10 cellular contexts compared by ENCODE assay signal in genomic region chr11:67272327-67273259, GRCh38. TPM values are rescaled to one million over a fixed set of nuclear protein-coding genes. Genes with fewer than 3 reads are reported as not detected.
DNase-seq lines count a peak whose midpoint lies in the region; ATAC-seq and TF ChIP-seq lines count a peak whose summit lies in the region.
"Had no signal": no experiment of that assay in that cellular context is flagged by ENCODE, and none has a peak within 500 bp of the region (broad histone marks: within the 10 kb centered on the region; RNA-seq: fewer than 3 reads in every experiment).

No MANE protein-coding gene starts in this region.

- POLR2A ChIA-PET in activated CD4-positive, alpha-beta T cell treated with anti-CD3 and anti-CD28 coated beads, Interleukin-2, amount 10 ng/mL, durations not matched to agents 7 days and 5 days (lab: Charles Lee), result interaction anchor here (0.7 to 1.2 kb wide), 2 partner anchors 15 to 654 kb away, joined by 5 to 7 read pairs; no protein-coding TSS in a partner anchor

- H3K27ac Mint-ChIP-seq in activated CD4-positive, alpha-beta T cell treated with anti-CD3 and anti-CD28 coated beads, Interleukin-2, amount 10 ng/mL, durations not matched to agents 7 days and 5 days, result peak overlapping the region; percentile 93
- peak overlapping the region; percentile 97 for H3K27ac Mint-ChIP-seq in activated naive CD4-positive, alpha-beta T cell treated with anti-CD3 and anti-CD28 coated beads, Interleukin-2, amount 50 U/mL, for 24 hours
- H3K27ac Mint-ChIP-seq: type B pancreatic cell had no signal

- TF ChIP-seq CTCF in lower lobe of right lung (IDR thresholded peaks at IDR 0.05) (no peak), thyroid gland (IDR thresholded peaks at IDR 0.05) (no peak)

- DNase-seq in activated CD4-positive, alpha-beta T cell treated with anti-CD3 and anti-CD28 coated beads, Interleukin-2, amount 10 ng/mL, durations not matched to agents 7 days and 5 days, result peak; percentile 52
- no peak for DNase-seq in activated CD4-positive, alpha-beta T cell treated with anti-CD3 and anti-CD28 coated beads, Interleukin-2, amount 50 U/mL, for 4 hours
- DNase-seq in lower lobe of right lung (peak; percentile 48), thyroid gland (peak; percentile 59 to 64), D341Med (ENCODE audit: low spot score) (no peak), NCI-H1417 (lab: John Stamatoyannopoulos, UW) (no peak)

- peaks cover 79% of the 10 kb centered on the region for H3K4me1 Mint-ChIP-seq in activated CD4-positive, alpha-beta T cell treated with anti-CD3 and anti-CD28 coated beads, Interleukin-2, amount 10 ng/mL, durations not matched to agents 7 days and 5 days
- H3K4me1 Mint-ChIP-seq in activated naive CD4-positive, alpha-beta T cell treated with anti-CD3 and anti-CD28 coated beads, Interleukin-2, amount 50 U/mL, for 24 hours, result peaks cover 82% of the 10 kb centered on the region

- intact Hi-C loops in lower lobe of right lung (cut with DNase I), result no loop called here
- intact Hi-C loops in thyroid gland (cut with DNase I), result no loop called here

- CTCF ChIA-PET in activated CD4-positive, alpha-beta T cell treated with anti-CD3 and anti-CD28 coated beads, Interleukin-2, amount 10 ng/mL, durations not matched to agents 7 days and 5 days (lab: Charles Lee), result interaction anchor here (0.9 to 5.1 kb wide), 9 partner anchors 10 to 136 kb away, joined by 3 to 36 read pairs (median 8); partner anchors contain the start of gene ANKRD13D

- H3K36me3 ChIP-seq in lower lobe of right lung, result peaks cover 21% of the 10 kb centered on the region
- peaks cover 0 to 4% of the 10 kb centered on the region in 2 donors for H3K36me3 ChIP-seq in thyroid gland

- peaks cover 100% of the 10 kb centered on the region for H3K4me1 ChIP-seq in lower lobe of right lung
- H3K4me1 ChIP-seq in thyroid gland, result peaks cover 48 to 94% of the 10 kb centered on the region in 2 donors

- ATAC-seq in lower lobe of right lung, result no peak
- ATAC-seq in HG03097 (IDR thresholded peaks at IDR 0.05; ENCODE audit: low FRiP score, unreplicated experiment), result no peak

- WGBS in thyroid gland, 2 donors, result 65 to 79% methylated on average over 7 to 13 of the region's 23 CpGs

- H3K27me3 ChIP-seq in lower lobe of right lung (ENCODE audit: low read depth) (no peaks in the 10 kb centered on the region), thyroid gland (no peaks in the 10 kb centered on the region)

- H3K27ac ChIP-seq in lower lobe of right lung (peak overlapping the region; percentile 93), thyroid gland (peak overlapping the region in 2 of 3 donors; percentile 36 to 71)

- peak overlapping the region; percentile 95 for H3K4me3 Mint-ChIP-seq in activated CD4-positive, alpha-beta T cell treated with anti-CD3 and anti-CD28 coated beads, Interleukin-2, amount 10 ng/mL, durations not matched to agents 7 days and 5 days
- H3K4me3 Mint-ChIP-seq in activated naive CD4-positive, alpha-beta T cell treated with anti-CD3 and anti-CD28 coated beads, Interleukin-2, amount 50 U/mL, for 24 hours, result peak overlapping the region; percentile 85
- H3K4me3 Mint-ChIP-seq: type B pancreatic cell had no signal

- H3K9me3 ChIP-seq in lower lobe of right lung (no peaks in the 10 kb centered on the region), thyroid gland (no peaks in the 10 kb centered on the region)

- no peaks in the 10 kb centered on the region for H3K27me3 Mint-ChIP-seq in activated CD4-positive, alpha-beta T cell treated with anti-CD3 and anti-CD28 coated beads, Interleukin-2, amount 10 ng/mL, durations not matched to agents 7 days and 5 days
- H3K27me3 Mint-ChIP-seq in activated naive CD4-positive, alpha-beta T cell treated with anti-CD3 and anti-CD28 coated beads, Interleukin-2, amount 50 U/mL, for 24 hours, result no peaks in the 10 kb centered on the region
- H3K27me3 Mint-ChIP-seq: type B pancreatic cell had no signal

- H3K9me3 Mint-ChIP-seq in activated CD4-positive, alpha-beta T cell treated with anti-CD3 and anti-CD28 coated beads, Interleukin-2, amount 10 ng/mL, durations not matched to agents 7 days and 5 days, result no peaks in the 10 kb centered on the region
- H3K9me3 Mint-ChIP-seq in activated naive CD4-positive, alpha-beta T cell treated with anti-CD3 and anti-CD28 coated beads, Interleukin-2, amount 50 U/mL, for 24 hours, result no peaks in the 10 kb centered on the region
- H3K9me3 Mint-ChIP-seq: neural crest cell, type B pancreatic cell had no signal

- H3K4me3 ChIP-seq in lower lobe of right lung (peak overlapping the region; percentile 90), thyroid gland (replicated peaks in 1 of 3) (no peak overlapping the region)

- H3K36me3 Mint-ChIP-seq in activated CD4-positive, alpha-beta T cell treated with anti-CD3 and anti-CD28 coated beads, Interleukin-2, amount 10 ng/mL, durations not matched to agents 7 days and 5 days (ENCODE audit: low read depth), result peaks cover 79% of the 10 kb centered on the region
- peaks cover 2% of the 10 kb centered on the region for H3K36me3 Mint-ChIP-seq in activated naive CD4-positive, alpha-beta T cell treated with anti-CD3 and anti-CD28 coated beads, Interleukin-2, amount 50 U/mL, for 24 hours
- H3K36me3 Mint-ChIP-seq: type B pancreatic cell had no signal

- TF ChIP-seq POLR2A in thyroid gland (IDR thresholded peaks at IDR 0.05), result no peak

RNA-seq across cellular contexts. Expression of gene GRK2, which starts 6.3 kb away (rescaled TPM):
- 100 to 1,000 TPM; 306 to 324 TPM for total RNA-seq in activated CD4-positive, alpha-beta T cell treated with anti-CD3 and anti-CD28 coated beads, Interleukin-2, amount 10 ng/mL, durations not matched to agents 7 days and 5 days
- total RNA-seq in lower lobe of right lung (101 TPM), thyroid gland (10 to 100 TPM; 32.8 to 55.8 (median 40.6) TPM)

RNA-seq across cellular contexts. Expression of gene ANKRD13D, which starts 16.5 kb away (rescaled TPM):
- 100 to 1,000 TPM; 135 to 194 TPM for total RNA-seq in activated CD4-positive, alpha-beta T cell treated with anti-CD3 and anti-CD28 coated beads, Interleukin-2, amount 10 ng/mL, durations not matched to agents 7 days and 5 days
- total RNA-seq in lower lobe of right lung, result 66.9 TPM
- 10 to 100 TPM; 27.9 to 36.8 (median 31.5) TPM for total RNA-seq in thyroid gland

RNA-seq across cellular contexts. Expression of gene SSH3, which starts 30.7 kb away (rescaled TPM):
- 1 to 10 TPM; 8.2 to 9.6 TPM for total RNA-seq in activated CD4-positive, alpha-beta T cell treated with anti-CD3 and anti-CD28 coated beads, Interleukin-2, amount 10 ng/mL, durations not matched to agents 7 days and 5 days
- 37.7 TPM for total RNA-seq in lower lobe of right lung
- total RNA-seq in thyroid gland, result 10 to 100 TPM; 50.5 to 59.9 (median 54.4) TPM

Comparison
In these comparisons a context has a peak if more than half of its experiments do, and no peak if none do; other contexts are left out.
1. DNase-seq: peak in activated CD4-positive, alpha-beta T cell treated with anti-CD3 and anti-CD28 coated beads, Interleukin-2, amount 10 ng/mL, durations not matched to agents 7 days and 5 days (single experiment), lower lobe of right lung (single experiment) and thyroid gland (2 of 2); none in activated CD4-positive, alpha-beta T cell treated with anti-CD3 and anti-CD28 coated beads, Interleukin-2, amount 50 U/mL, for 4 hours (0 of 2), D341Med (single experiment) and NCI-H1417 (0 of 3).